In genomic region chrX:109843963-109844751, GRCh38 we compare ENCODE assay signal across 10 cellular contexts.
DNase-seq lines count a peak whose midpoint lies in the region; ATAC-seq, FAIRE-seq and TF ChIP-seq lines count a peak whose summit lies in the region.
"Had no signal": no experiment of that assay in that cellular context is flagged by ENCODE, and none has a peak within 500 bp of the region (broad histone marks: within the 10 kb centered on the region; RNA-seq: fewer than 3 reads in every experiment).

No MANE protein-coding gene starts in this region.

- BruUV-seq in K562 (replicated peaks; lab: Mats Ljungman, UMichigan): no TSS peak

- H3K79me2 ChIP-seq in K562 (ENCODE audit: control insufficient read depth, insufficient read depth, low read length): no peaks in the 10 kb centered on the region

- ATAC-seq in HG03175 (IDR thresholded peaks at IDR 0.05; ENCODE audit: unreplicated experiment): peak; percentile 56
- no peak for ATAC-seq in K562
- ATAC-seq in HG03521 (IDR thresholded peaks at IDR 0.05; ENCODE audit: unreplicated experiment): no peak
- ATAC-seq in HG03442 (IDR thresholded peaks at IDR 0.05; ENCODE audit: unreplicated experiment): no peak

- H2AFZ ChIP-seq in K562 (ENCODE audit: low read depth, low read length): 0 out of 2 replicates have a peak overlapping the region, but pooled peaks have one; percentile 41

- in situ Hi-C loops in K562 (cut with MboI): no loop called here

- H3K4me3 ChIP-seq in K562: no peak overlapping the region

- WGBS in K562 (ENCODE audit: insufficient coverage, low coverage, missing lambda C conversion rate): 67% methylated on average over 1 of the region's 1 CpG

- no peak overlapping the region for H3K4me2 ChIP-seq in K562 (ENCODE audit: insufficient read depth, low read length)

- no peak for TF ChIP-seq CTCF in K562 (IDR thresholded peaks at IDR 0.05 in 2 of 3, conservative IDR thresholded peaks at IDR 0.05 in 1 of 3; ENCODE audit: insufficient read depth in 2 of 3, low read depth in 1 of 3, low read length in 3 of 3)

- H3K9me1 ChIP-seq in K562 (ENCODE audit: control insufficient read depth, insufficient read depth, low read length): no peaks in the 10 kb centered on the region

- no peaks in the 10 kb centered on the region for H3K27me3 ChIP-seq in K562 (ENCODE audit: control insufficient read depth in 2 of 2, insufficient read depth in 2 of 2, low read length in 2 of 2)

- intact Hi-C loops in activated naive CD4-positive, alpha-beta T cell treated with anti-CD3 and anti-CD28 coated beads for 36 hours (cut with micrococcal nuclease): loop anchor here (5.0 to 10.0 kb wide), 5 partner anchors 132 to 1752 kb away; partner anchors contain the start of genes AMMECR1, ATG4A and PSMD10
- intact Hi-C loops in K562 (cut with micrococcal nuclease): loop anchor here (5.0 kb wide), 2 partner anchors 62 to 112 kb away; partner anchors contain the start of gene ACSL4

- H3K36me3 Mint-ChIP-seq in activated naive CD4-positive, alpha-beta T cell treated with anti-CD3 and anti-CD28 coated beads for 36 hours (ENCODE audit: low read depth): no peaks in the 10 kb centered on the region

- H3K9me3 Mint-ChIP-seq in activated naive CD4-positive, alpha-beta T cell treated with anti-CD3 and anti-CD28 coated beads for 36 hours: no peaks in the 10 kb centered on the region

- no peak for TF ChIP-seq EP300 in K562 (IDR thresholded peaks at IDR 0.05; ENCODE audit: low read length)

- H3K4me1 ChIP-seq in K562 (replicated peaks in 1 of 2; ENCODE audit: control insufficient read depth in 2 of 2, insufficient read depth in 2 of 2, low read length in 2 of 2): peaks cover 4 to 43% of the 10 kb centered on the region in 2 experiments; a peak in 3 of 5 replicates

- CTCF ChIA-PET in activated naive CD4-positive, alpha-beta T cell treated with anti-CD3 and anti-CD28 coated beads for 36 hours (lab: Charles Lee): interaction anchor here (1.3 kb wide), 1 partner anchor 13 kb away, joined by 3 read pairs; no protein-coding TSS in a partner anchor
- CTCF ChIA-PET in K562 (lab: Yijun Ruan, JAX; ENCODE audit: low intra/inter-chr PET ratio): no interaction called here

- H3K27me3 Mint-ChIP-seq in activated naive CD4-positive, alpha-beta T cell treated with anti-CD3 and anti-CD28 coated beads for 36 hours (ENCODE audit: low read depth): no peaks in the 10 kb centered on the region

- TF ChIP-seq RAD21 in K562 (CRISPR knock-in tag; conservative IDR thresholded peaks at IDR 0.05 in 1 of 2, IDR thresholded peaks at IDR 0.05 in 1 of 2): no peak

- H3K27ac ChIP-seq in K562 (ENCODE audit: extremely low read depth, low read depth, low read length): no peak overlapping the region

- no peak overlapping the region for H3K4me3 Mint-ChIP-seq in activated naive CD4-positive, alpha-beta T cell treated with anti-CD3 and anti-CD28 coated beads for 36 hours

- H3K4me1 Mint-ChIP-seq in activated naive CD4-positive, alpha-beta T cell treated with anti-CD3 and anti-CD28 coated beads for 36 hours (ENCODE audit: low read depth): peaks cover 30% of the 10 kb centered on the region

- TF ChIP-seq POLR2A in K562 (conservative IDR thresholded peaks at IDR 0.05): no peak

- no peaks in the 10 kb centered on the region for H3K36me3 ChIP-seq in K562 (ENCODE audit: control insufficient read depth, insufficient read depth, low read length)

- no peak overlapping the region for H3K9ac ChIP-seq in K562 (ENCODE audit: insufficient read depth in 1 of 2, low read depth in 2 of 2, low read length in 2 of 2)

- H3K9me3 ChIP-seq in K562 (replicated peaks; ENCODE audit: control insufficient read depth, insufficient read depth, low read depth, low read length): no peaks in the 10 kb centered on the region

- POLR2A ChIA-PET in K562 (lab: Yijun Ruan, JAX): interaction anchor here (1.3 kb wide), 1 partner anchor 11 kb away, joined by 4 read pairs; no protein-coding TSS in a partner anchor

- H3K27ac Mint-ChIP-seq in activated naive CD4-positive, alpha-beta T cell treated with anti-CD3 and anti-CD28 coated beads for 36 hours: no peak overlapping the region

- H4K20me1 ChIP-seq in K562 (replicated peaks; ENCODE audit: control insufficient read depth, insufficient read depth, low read length): no peaks in the 10 kb centered on the region

- DNase-seq in activated naive CD4-positive, alpha-beta T cell treated with anti-CD3 and anti-CD28 coated beads for 36 hours: peak; percentile 41
- DNase-seq in activated naive CD4-positive, alpha-beta T cell (lab: John Stamatoyannopoulos, UW): no peak
- no peak for DNase-seq in K562 (ENCODE audit: extremely low read depth in 1 of 4, low spot score in 3 of 4)
- peak; percentile 12 for DNase-seq in superior temporal gyrus (ENCODE audit: extremely low spot score)
- DNase-seq in NK-92 treated with Interleukin-12 subunit alpha and Interleukin-12 subunit beta, amount 100 ng/mL, for 24 hours (lab: John Stamatoyannopoulos, UW): no peak
- DNase-seq: activated T-cell treated with anti-CD3 and anti-CD28 coated beads for 4 hours, kidney glomerular epithelial cell had no signal

- no peak for FAIRE-seq in K562 (lab: Jason Lieb, UNC)

TF ChIP-seq in K562, 482 proteins besides CTCF, POLR2A, EP300 and RAD21:
- TF ChIP-seq HNRNPLL (IDR thresholded peaks at IDR 0.05; ENCODE audit: low read depth, low read length, poor library complexity, severe bottlenecking): no peak
- no peak for TF ChIP-seq MXI1 (IDR thresholded peaks at IDR 0.05; ENCODE audit: low read depth, low read length)
- TF ChIP-seq, protein P1, sequence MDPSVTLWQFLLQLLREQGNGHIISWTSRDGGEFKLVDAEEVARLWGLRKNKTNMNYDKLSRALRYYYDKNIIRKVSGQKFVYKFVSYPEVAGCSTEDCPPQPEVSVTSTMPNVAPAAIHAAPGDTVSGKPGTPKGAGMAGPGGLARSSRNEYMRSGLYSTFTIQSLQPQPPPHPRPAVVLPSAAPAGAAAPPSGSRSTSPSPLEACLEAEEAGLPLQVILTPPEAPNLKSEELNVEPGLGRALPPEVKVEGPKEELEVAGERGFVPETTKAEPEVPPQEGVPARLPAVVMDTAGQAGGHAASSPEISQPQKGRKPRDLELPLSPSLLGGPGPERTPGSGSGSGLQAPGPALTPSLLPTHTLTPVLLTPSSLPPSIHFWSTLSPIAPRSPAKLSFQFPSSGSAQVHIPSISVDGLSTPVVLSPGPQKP (CRISPR knock-in tag; IDR thresholded peaks at IDR 0.05): no peak
- no peak for TF ChIP-seq GABPB2 (CRISPR knock-in tag; conservative IDR thresholded peaks at IDR 0.05)
- TF ChIP-seq RFX1 (IDR thresholded peaks at IDR 0.05): peak; percentile 38; the same call in 1 of the 2 replicates
- no peak for TF ChIP-seq MNT (conservative IDR thresholded peaks at IDR 0.05)
- no peak for TF ChIP-seq DIDO1 (tag; IDR thresholded peaks at IDR 0.05; ENCODE audit: low read depth)
- peak; percentile 78 for TF ChIP-seq ZKSCAN1 (IDR thresholded peaks at IDR 0.05; ENCODE audit: low read depth, low read length)

Comparison
In these comparisons a context has a peak if more than half of its experiments do, and no peak if none do; other contexts are left out.
1. DNase-seq: peak in activated naive CD4-positive, alpha-beta T cell treated with anti-CD3 and anti-CD28 coated beads for 36 hours (single experiment) and superior temporal gyrus (single experiment); none in activated naive CD4-positive, alpha-beta T cell (0 of 4), K562 (0 of 4) and NK-92 treated with Interleukin-12 subunit alpha and Interleukin-12 subunit beta, amount 100 ng/mL, for 24 hours (single experiment).